ENCODE assay signal across 8 cellular contexts in genomic region chr11:110093407-110094297, GRCh38. TPM values are rescaled to one million over a fixed set of nuclear protein-coding genes. Genes with fewer than 3 reads are reported as not detected.
A peak's percentile ranks its signal among the peaks of the same experiment; 100 is the strongest.
DNase-seq lines count a peak whose midpoint lies in the region; ATAC-seq and TF ChIP-seq lines count a peak whose summit lies in the region.

No MANE protein-coding gene starts in this region.

- peaks cover 6% of the 10 kb centered on the region for H3K4me1 Mint-ChIP-seq in progenitor cell of endocrine pancreas (ENCODE audit: low read depth)

- H3K27ac Mint-ChIP-seq in progenitor cell of endocrine pancreas = peak overlapping the region; percentile 96

- DNase-seq in CD1c-positive myeloid dendritic cell (ENCODE audit: extremely low spot score) = peak; percentile 50
- DNase-seq in NOMO-1 (lab: John Stamatoyannopoulos, UW; ENCODE audit: unreplicated experiment in 2 of 2) = peak; percentile 20 to 33
- DNase-seq in astrocyte of the cerebellum (ENCODE audit: low read depth) = peak; percentile 48
- peak in 47 of 51 donors; percentile 21 to 93 (median 61) for DNase-seq in hypothalamus (lab: John Stamatoyannopoulos, UW)
- DNase-seq in progenitor cell of endocrine pancreas (ENCODE audit: low spot score, unreplicated experiment) = peak; percentile 44
- no peak for DNase-seq in GOT3 (lab: John Stamatoyannopoulos, UW)

- H3K9me3 Mint-ChIP-seq in progenitor cell of endocrine pancreas (ENCODE audit: low read depth) = no peaks in the 10 kb centered on the region

- no peak for TF ChIP-seq CTCF in astrocyte of the cerebellum (IDR thresholded peaks at IDR 0.05; ENCODE audit: low read depth, low read length, missing control alignments)
- TF ChIP-seq CTCF in progenitor cell of endocrine pancreas (IDR thresholded peaks at IDR 0.05; ENCODE audit: unreplicated experiment) = no peak

- peak overlapping the region; percentile 87 for H3K4me3 Mint-ChIP-seq in progenitor cell of endocrine pancreas (ENCODE audit: low read depth)

- ATAC-seq in GM18907 (IDR thresholded peaks at IDR 0.05; ENCODE audit: unreplicated experiment) (peak; percentile 24), HG03103 (IDR thresholded peaks at IDR 0.05; ENCODE audit: low read depth, unreplicated experiment) (peak; percentile 13)

- H3K4me3 ChIP-seq in astrocyte of the cerebellum (ENCODE audit: low read depth, low read length) = peak overlapping the region; percentile 69

- H3K36me3 Mint-ChIP-seq in progenitor cell of endocrine pancreas (ENCODE audit: insufficient read depth) = no peaks in the 10 kb centered on the region

- peaks cover 3% of the 10 kb centered on the region for H3K27me3 Mint-ChIP-seq in progenitor cell of endocrine pancreas

- in situ Hi-C loops in astrocyte of the cerebellum (cut with HindIII; ENCODE audit: low sequenced_read_pairs) = no loop called here

RNA-seq across cellular contexts. Expression of gene ZC3H12C, which starts 0.5 kb away (rescaled TPM):
- 9.6 and 10.5 TPM in 2 replicates for total RNA-seq in progenitor cell of endocrine pancreas
